8 cellular contexts compared by ENCODE assay signal in genomic region chr7:127588019-127588696, GRCh38.
DNase-seq lines count a peak whose midpoint lies in the region; ATAC-seq, FAIRE-seq and TF ChIP-seq lines count a peak whose summit lies in the region.

ARF5 (plus strand) TSS chr7:127588411; CDS start chr7:127588499, 88 bp downstream.

- no peaks in the 10 kb centered on the region for H3K36me3 ChIP-seq in mucosa of stomach (ENCODE audit: control insufficient read depth, insufficient read depth, low read length)

- H3K27me3 ChIP-seq in mucosa of stomach (ENCODE audit: control insufficient read depth, insufficient read depth, low read length): no peaks in the 10 kb centered on the region

- no peaks in the 10 kb centered on the region for H3K9me3 ChIP-seq in mucosa of stomach (ENCODE audit: control insufficient read depth, low read length)

- ATAC-seq in GM21447 (IDR thresholded peaks at IDR 0.05; ENCODE audit: unreplicated experiment): peak; percentile 59

- peak within 1 kb of the TSS; percentile 91 for H3K9ac ChIP-seq in mucosa of stomach (ENCODE audit: low read length)

- H3K4me3 ChIP-seq in mucosa of stomach (ENCODE audit: low read length): peak within 1 kb of the TSS; percentile 86

- peak; percentile 94 for DNase-seq in D721Med (ENCODE audit: insufficient read length, low spot score)
- peak; percentile 92 for DNase-seq in HuH-7 (ENCODE audit: low spot score)
- peak; percentile 65 for DNase-seq in OCI-M2 (lab: John Stamatoyannopoulos, UW; ENCODE audit: unreplicated experiment)
- DNase-seq in activated T-cell treated with anti-CD3 and anti-CD28 coated beads, Interleukin-2, amount 50 U/mL, for 1 hour: peak; percentile 96
- DNase-seq in erythroblast (lab: John Stamatoyannopoulos, UW): peak; percentile 88 to 94
- peak; percentile 82 to 83 for DNase-seq in stimulated activated CD8-positive, alpha-beta memory T cell treated with anti-CD3 and anti-CD28 coated beads, Interleukin-7, amount 100 ng/mL, for 1 hour (ENCODE audit: low read depth in 2 of 2)

- TF ChIP-seq POLR2A in erythroblast (IDR thresholded peaks at IDR 0.05; ENCODE audit: low read length): peak; percentile 64

- no peak for FAIRE-seq in D721Med (lab: Jason Lieb, UNC)

- H3K4me1 ChIP-seq in mucosa of stomach (ENCODE audit: control insufficient read depth, insufficient read depth, low read length): peaks cover 28% of the 10 kb centered on the region

- no peak for TF ChIP-seq CTCF in D721Med (IDR thresholded peaks at IDR 0.05; ENCODE audit: insufficient read depth, missing control alignments)

Comparison
In these comparisons a context has a peak if more than half of its experiments do, and no peak if none do; other contexts are left out.
1. Peak in every context shown above with its lines: DNase-seq, ATAC-seq and H3K4me3 ChIP-seq.